10 cellular contexts compared by ENCODE assay signal in genomic region chr6:63634630-63635029, GRCh38. TPM values are rescaled to one million over a fixed set of nuclear protein-coding genes. Genes with fewer than 3 reads are reported as not detected.
DNase-seq lines count a peak whose midpoint lies in the region; ATAC-seq and TF ChIP-seq lines count a peak whose summit lies in the region.
"Had no signal": no experiment of that assay in that cellular context is flagged by ENCODE, and none has a peak within 500 bp of the region (broad histone marks: within the 10 kb centered on the region; RNA-seq: fewer than 3 reads in every experiment).

No MANE protein-coding gene starts in this region.

- no peak for TF ChIP-seq CTCF in neural crest cell (conservative IDR thresholded peaks at IDR 0.05)

- H3K27ac Mint-ChIP-seq in central memory CD8-positive, alpha-beta T cell (ENCODE audit: low read depth), result peak overlapping the region; percentile 97
- no peak overlapping the region for H3K27ac Mint-ChIP-seq in neural crest cell (ENCODE audit: unreplicated experiment)

- H3K27me3 Mint-ChIP-seq in central memory CD8-positive, alpha-beta T cell, result no peaks in the 10 kb centered on the region
- peaks cover 16% of the 10 kb centered on the region for H3K27me3 Mint-ChIP-seq in neural crest cell (ENCODE audit: low read depth)

- H3K9me3 Mint-ChIP-seq in central memory CD8-positive, alpha-beta T cell, result no peaks in the 10 kb centered on the region
- no peaks in the 10 kb centered on the region for H3K9me3 Mint-ChIP-seq in neural crest cell

- peak overlapping the region; percentile 98 for H3K4me3 Mint-ChIP-seq in central memory CD8-positive, alpha-beta T cell
- peak overlapping the region; percentile 89 for H3K4me3 Mint-ChIP-seq in neural crest cell

- H3K4me1 Mint-ChIP-seq in central memory CD8-positive, alpha-beta T cell, result peaks cover 37% of the 10 kb centered on the region
- H3K4me1 Mint-ChIP-seq in neural crest cell, result peaks cover 37% of the 10 kb centered on the region

- peaks cover 11% of the 10 kb centered on the region for H3K36me3 Mint-ChIP-seq in central memory CD8-positive, alpha-beta T cell (ENCODE audit: insufficient read depth)
- H3K36me3 Mint-ChIP-seq in neural crest cell (ENCODE audit: low read depth), result no peaks in the 10 kb centered on the region

- DNase-seq in NCI-H146 (lab: John Stamatoyannopoulos, UW), result peak; percentile 15
- DNase-seq in NCI-H146 treated with DMSO at 0.1 percent for 48 hours (lab: John Stamatoyannopoulos, UW; ENCODE audit: unreplicated experiment), result no peak
- DNase-seq in NCI-H2227 treated with DMSO at 0.1 percent for 48 hours (lab: John Stamatoyannopoulos, UW), result peak; percentile 71
- DNase-seq in central memory CD8-positive, alpha-beta T cell (ENCODE audit: low spot score in 2 of 2), result no peak
- no peak for DNase-seq in neural crest cell (ENCODE audit: low read depth, low spot score)
- no peak for DNase-seq in effector CD4-positive, alpha-beta T cell
- no peak for DNase-seq in D341Med (ENCODE audit: low spot score)
- DNase-seq: left cardiac atrium, MG63 had no signal

- no peak for ATAC-seq in central memory CD8-positive, alpha-beta T cell (replicated peaks; ENCODE audit: extremely low read depth, poor library complexity, severe bottlenecking)
- no peak for ATAC-seq in HG03521 (IDR thresholded peaks at IDR 0.05; ENCODE audit: unreplicated experiment)

RNA-seq across cellular contexts. Expression of gene PHF3, which starts 1.0 kb away (rescaled TPM):
- 46.2 and 48.1 TPM in 2 replicates for total RNA-seq in neural crest cell

Comparison
In these comparisons a context has a peak if more than half of its experiments do, and no peak if none do; other contexts are left out.
1. DNase-seq: peak in NCI-H146 (single experiment) and NCI-H2227 treated with DMSO at 0.1 percent for 48 hours (single experiment); none in NCI-H146 treated with DMSO at 0.1 percent for 48 hours (single experiment), central memory CD8-positive, alpha-beta T cell (0 of 2), neural crest cell (single experiment), effector CD4-positive, alpha-beta T cell (single experiment) and D341Med (single experiment).